Comparison of ENCODE assay signal across 8 cellular contexts in the genomic region with DNA sequence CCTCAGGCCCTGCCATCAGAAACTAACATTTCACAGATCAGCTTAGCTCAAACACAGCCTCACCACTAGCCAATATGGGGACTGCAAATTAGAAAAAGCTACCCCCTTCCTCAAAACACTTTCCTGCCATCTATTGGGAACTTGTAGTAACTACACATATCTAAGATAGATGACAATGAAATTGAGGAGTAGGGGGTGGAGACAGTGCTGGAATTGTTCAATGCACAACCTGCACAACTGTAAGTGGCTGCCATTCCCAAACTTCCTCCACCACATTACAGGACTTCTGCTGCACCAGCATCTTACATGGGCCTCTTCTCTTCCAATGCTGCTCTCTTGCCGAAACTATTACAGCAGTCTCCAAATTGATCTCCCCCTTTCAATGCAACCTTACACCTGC. TPM values are rescaled to one million over a fixed set of nuclear protein-coding genes. Genes with fewer than 3 reads are reported as not detected.
DNase-seq lines count a peak whose midpoint lies in the region; ATAC-seq and TF ChIP-seq lines count a peak whose summit lies in the region.

No MANE protein-coding gene starts in this region.

- peak; percentile 53 for DNase-seq in DMS114 treated with DMSO at 0.1 percent for 48 hours (lab: John Stamatoyannopoulos, UW; ENCODE audit: unreplicated experiment)
- DNase-seq in HuH-7 (ENCODE audit: low spot score), result peak; percentile 53
- peak; percentile 27 for DNase-seq in Panc1 (ENCODE audit: low read depth, low spot score)
- peak; percentile 27 for DNase-seq in fibroblast of the conjunctiva (ENCODE audit: low read depth)
- no peak for DNase-seq in upper lobe of right lung
- DNase-seq in esophagus muscularis mucosa (ENCODE audit: extremely low spot score), result no peak

- H3K27me3 ChIP-seq in Panc1 (ENCODE audit: control insufficient read depth, insufficient read depth, low read length), result no peaks in the 10 kb centered on the region
- no peaks in the 10 kb centered on the region for H3K27me3 ChIP-seq in upper lobe of right lung
- peaks cover 0 to 45% (median 0%) of the 10 kb centered on the region in 4 donors for H3K27me3 ChIP-seq in esophagus muscularis mucosa

- H3K4me3 ChIP-seq in Panc1 (ENCODE audit: low read depth in 2 of 2, low read length in 2 of 2), result no peak overlapping the region
- H3K4me3 ChIP-seq in upper lobe of right lung, result no peak overlapping the region
- no peak overlapping the region for H3K4me3 ChIP-seq in esophagus muscularis mucosa

- CTCF ChIA-PET in Panc1 (lab: Charles Lee), result interaction anchor here (0.6 kb wide), 1 partner anchor 821 kb away, joined by 3 read pairs; no protein-coding TSS in a partner anchor

- H3K36me3 ChIP-seq in Panc1 (ENCODE audit: control insufficient read depth, insufficient read depth, low read length) (no peaks in the 10 kb centered on the region), upper lobe of right lung (no peaks in the 10 kb centered on the region), esophagus muscularis mucosa (no peaks in the 10 kb centered on the region)

- POLR2A ChIA-PET in Panc1 (lab: Charles Lee), result no interaction called here

- H3K4me1 ChIP-seq in Panc1 (ENCODE audit: control insufficient read depth, insufficient read depth, low read length) (no peaks in the 10 kb centered on the region), upper lobe of right lung (no peaks in the 10 kb centered on the region), esophagus muscularis mucosa (no peaks in the 10 kb centered on the region)

- peak; percentile 73 for TF ChIP-seq CTCF in Panc1 (IDR thresholded peaks at IDR 0.05)
- TF ChIP-seq CTCF in upper lobe of right lung (IDR thresholded peaks at IDR 0.05), result peak; percentile 24
- TF ChIP-seq CTCF in esophagus muscularis mucosa (IDR thresholded peaks at IDR 0.05), result peak in 1 of 3 experiments; percentile 10

- in situ Hi-C loops in Panc1 (cut with HindIII; ENCODE audit: low pct_unique_long_range_greater_than_20kb, low sequenced_read_pairs), result no loop called here

- intact Hi-C loops in Panc1 (cut with micrococcal nuclease; ENCODE audit: unreplicated experiment) (no loop called here), upper lobe of right lung (cut with DNase I) (no loop called here), esophagus muscularis mucosa (cut with DNase I) (no loop called here)

- BruUV-seq in Panc1 (replicated peaks; lab: Mats Ljungman, UMichigan), result no TSS peak

- TF ChIP-seq EP300 in esophagus muscularis mucosa (IDR thresholded peaks at IDR 0.05), result no peak

- WGBS in esophagus muscularis mucosa, result 100% methylated on average over 1 of the region's 1 CpG

- ATAC-seq in Panc1 (peak; percentile 80), upper lobe of right lung (peak; percentile 16), GM18498 (IDR thresholded peaks at IDR 0.05; ENCODE audit: unreplicated experiment) (no peak), HG03139 (IDR thresholded peaks at IDR 0.05; ENCODE audit: unreplicated experiment) (no peak)

- H3K27ac ChIP-seq in Panc1 (ENCODE audit: low read length) (no peak overlapping the region), upper lobe of right lung (no peak overlapping the region), esophagus muscularis mucosa (replicated peaks in 1 of 4) (no peak overlapping the region)

- H3K9me3 ChIP-seq in Panc1 (ENCODE audit: control insufficient read depth, insufficient read depth, low read depth, low read length) (no peaks in the 10 kb centered on the region), upper lobe of right lung (no peaks in the 10 kb centered on the region), esophagus muscularis mucosa (peaks cover 0 to 4% (median 0%) of the 10 kb centered on the region in 4 donors)

- no peak for TF ChIP-seq POLR2A in esophagus muscularis mucosa (IDR thresholded peaks at IDR 0.05; ENCODE audit: low read depth)

RNA-seq across cellular contexts. Expression of a gene that starts 21.8 kb away (rescaled TPM):
- total RNA-seq in Panc1 (2021; ENCODE audit: unreplicated experiment), result not detected
- not detected for polyA plus RNA-seq in Panc1 (2012; ENCODE audit: insufficient read length)
- not detected for total RNA-seq in upper lobe of right lung
- total RNA-seq in esophagus muscularis mucosa, result not detected

RNA-seq across cellular contexts. Expression of a gene that starts 31.2 kb away (rescaled TPM):
- total RNA-seq in Panc1 (2021; ENCODE audit: unreplicated experiment) (41.2 TPM), upper lobe of right lung (0.26 TPM), esophagus muscularis mucosa (under 1 TPM in 1 of 4 donors, not detected in 3; 0.80 TPM)
- polyA plus RNA-seq in Panc1 (2012; ENCODE audit: insufficient read length), result 25.9 TPM

Comparison
In these comparisons a context has a peak if more than half of its experiments do, and no peak if none do; other contexts are left out.
1. DNase-seq: peak in DMS114 treated with DMSO at 0.1 percent for 48 hours (single experiment), HuH-7 (single experiment), Panc1 (single experiment) and fibroblast of the conjunctiva (single experiment); none in upper lobe of right lung (single experiment) and esophagus muscularis mucosa (single experiment).
2. ATAC-seq: peak in Panc1 (single experiment) and upper lobe of right lung (single experiment); none in GM18498 (single experiment) and HG03139 (single experiment).
3. RNA of a gene that starts 31.2 kb away (total RNA-seq): 41.2 TPM in Panc1 (single experiment); 0.26 TPM in upper lobe of right lung (single experiment) and 0.80 TPM in esophagus muscularis mucosa; every median in the first group is over 10 times any median in the second.